21 cellular contexts compared by ENCODE assay signal in genomic region chr10:23174075-23174973, GRCh38. TPM values are rescaled to one million over a fixed set of nuclear protein-coding genes. Genes with fewer than 3 reads are reported as not detected.
A peak's percentile ranks its signal among the peaks of the same experiment; 100 is the strongest.
DNase-seq lines count a peak whose midpoint lies in the region; ATAC-seq lines count a peak whose summit lies in the region.
"Had no signal": no experiment of that assay in that cellular context is flagged by ENCODE, and none has a peak within 500 bp of the region (broad histone marks: within the 10 kb centered on the region; RNA-seq: fewer than 3 reads in every experiment).

No MANE protein-coding gene starts in this region.

- H3K4me3 Mint-ChIP-seq in activated T-cell treated with anti-CD3 and anti-CD28 coated beads, Interleukin-2, amount 50 U/mL, for 72 hours = peak overlapping the region; percentile 45 to 48
- no peak overlapping the region for H3K4me3 Mint-ChIP-seq in activated T-cell treated with anti-CD3 and anti-CD28 coated beads, Interleukin-2, amount 50 U/mL, for 24 hours
- H3K4me3 Mint-ChIP-seq in memory B cell = peak overlapping the region; percentile 39
- H3K4me3 Mint-ChIP-seq: activated naive CD4-positive, alpha-beta T cell treated with anti-CD3 and anti-CD28 coated beads, Interleukin-2, amount 10 ng/mL, durations not matched to agents 7 days and 5 days; CD4-positive, CD25-positive, alpha-beta regulatory T cell had no signal

- peaks cover 74% of the 10 kb centered on the region for H3K27me3 Mint-ChIP-seq in activated T-cell treated with anti-CD3 and anti-CD28 coated beads, Interleukin-2, amount 50 U/mL, for 72 hours (ENCODE audit: low read depth)
- peaks cover 85% of the 10 kb centered on the region for H3K27me3 Mint-ChIP-seq in activated T-cell treated with anti-CD3 and anti-CD28 coated beads, Interleukin-2, amount 50 U/mL, for 24 hours
- H3K27me3 Mint-ChIP-seq in memory B cell = peaks cover 31% of the 10 kb centered on the region

- no peaks in the 10 kb centered on the region for H3K9me3 Mint-ChIP-seq in activated T-cell treated with anti-CD3 and anti-CD28 coated beads, Interleukin-2, amount 50 U/mL, for 72 hours
- H3K9me3 Mint-ChIP-seq in activated T-cell treated with anti-CD3 and anti-CD28 coated beads, Interleukin-2, amount 50 U/mL, for 24 hours = no peaks in the 10 kb centered on the region
- no peaks in the 10 kb centered on the region for H3K9me3 Mint-ChIP-seq in memory B cell
- H3K9me3 Mint-ChIP-seq: activated naive CD4-positive, alpha-beta T cell treated with anti-CD3 and anti-CD28 coated beads, Interleukin-2, amount 10 ng/mL, durations not matched to agents 7 days and 5 days had no signal

- DNase-seq in activated T-cell treated with anti-CD3 and anti-CD28 coated beads, Interleukin-2, amount 50 U/mL, for 72 hours = no peak
- no peak for DNase-seq in activated T-cell treated with anti-CD3 and anti-CD28 coated beads, Interleukin-2, amount 50 U/mL, for 24 hours
- DNase-seq in ecto neural progenitor cell (ENCODE audit: low spot score) = peak; percentile 56
- no peak for DNase-seq in memory B cell (ENCODE audit: low spot score in 2 of 2)
- DNase-seq in stimulated activated CD4-positive, alpha-beta T cell treated with anti-CD3 and anti-CD28 coated beads, Interleukin-4, amount 100 ng/mL, for 1 hour = no peak
- DNase-seq in NCI-H1092 treated with DMSO at 0.1 percent for 48 hours (lab: John Stamatoyannopoulos, UW) = no peak
- DNase-seq: activated naive CD4-positive, alpha-beta T cell treated with anti-CD3 and anti-CD28 coated beads, Interleukin-2, amount 10 ng/mL, durations not matched to agents 7 days and 5 days; CD4-positive, CD25-positive, alpha-beta regulatory T cell; effector CD4-positive, alpha-beta T cell; KG1; NCI-H1105 treated with DMSO at 0.1 percent for 48 hours; NCI-H446; stimulated activated naive CD4-positive, alpha-beta T cell had no signal

- H3K9ac ChIP-seq in skeletal muscle tissue (ENCODE audit: low read depth in 1 of 3, low read length in 3 of 3) = no peak overlapping the region

- H3K9me3 ChIP-seq in skeletal muscle tissue (ENCODE audit: control insufficient read depth in 3 of 3, low read length in 3 of 3) = peaks cover 0 to 2% (median 0%) of the 10 kb centered on the region in 3 donors
- H3K9me3 ChIP-seq: A549 had no signal

- no peak overlapping the region for H3K27ac ChIP-seq in skeletal muscle tissue (ENCODE audit: low read depth, low read length)
- H3K27ac ChIP-seq: A549 had no signal

- H3K27me3 ChIP-seq in skeletal muscle tissue (ENCODE audit: control insufficient read depth in 3 of 3, insufficient read depth in 3 of 3, low read length in 3 of 3) = peaks cover 55 to 76% (median 58%) of the 10 kb centered on the region in 3 donors

- H3K27ac Mint-ChIP-seq in activated T-cell treated with anti-CD3 and anti-CD28 coated beads, Interleukin-2, amount 50 U/mL, for 72 hours = no peak overlapping the region
- no peak overlapping the region for H3K27ac Mint-ChIP-seq in activated T-cell treated with anti-CD3 and anti-CD28 coated beads, Interleukin-2, amount 50 U/mL, for 24 hours
- H3K27ac Mint-ChIP-seq in memory B cell = no peak overlapping the region
- H3K27ac Mint-ChIP-seq: activated naive CD4-positive, alpha-beta T cell treated with anti-CD3 and anti-CD28 coated beads, Interleukin-2, amount 10 ng/mL, durations not matched to agents 7 days and 5 days; CD4-positive, CD25-positive, alpha-beta regulatory T cell had no signal

- H3K36me3 ChIP-seq in skeletal muscle tissue (ENCODE audit: control insufficient read depth in 3 of 3, insufficient read depth in 3 of 3, low read length in 3 of 3) = no peaks in the 10 kb centered on the region

- H3K4me3 ChIP-seq in skeletal muscle tissue (ENCODE audit: low read length in 3 of 3) = peak overlapping the region in 2 of 3 donors; percentile 21 to 35
- H3K4me3 ChIP-seq: A549 had no signal

- H3K4me1 Mint-ChIP-seq in activated T-cell treated with anti-CD3 and anti-CD28 coated beads, Interleukin-2, amount 50 U/mL, for 72 hours (ENCODE audit: low read depth) = peaks cover 8% of the 10 kb centered on the region
- peaks cover 15% of the 10 kb centered on the region for H3K4me1 Mint-ChIP-seq in activated T-cell treated with anti-CD3 and anti-CD28 coated beads, Interleukin-2, amount 50 U/mL, for 24 hours (ENCODE audit: low read depth)
- H3K4me1 Mint-ChIP-seq in memory B cell = peaks cover 3% of the 10 kb centered on the region
- H3K4me1 Mint-ChIP-seq: activated naive CD4-positive, alpha-beta T cell treated with anti-CD3 and anti-CD28 coated beads, Interleukin-2, amount 10 ng/mL, durations not matched to agents 7 days and 5 days had no signal

- no peaks in the 10 kb centered on the region for H3K36me3 Mint-ChIP-seq in activated T-cell treated with anti-CD3 and anti-CD28 coated beads, Interleukin-2, amount 50 U/mL, for 72 hours (ENCODE audit: insufficient read depth in 2 of 2)
- no peaks in the 10 kb centered on the region for H3K36me3 Mint-ChIP-seq in activated T-cell treated with anti-CD3 and anti-CD28 coated beads, Interleukin-2, amount 50 U/mL, for 24 hours (ENCODE audit: low read depth)
- no peaks in the 10 kb centered on the region for H3K36me3 Mint-ChIP-seq in memory B cell
- H3K36me3 Mint-ChIP-seq: activated naive CD4-positive, alpha-beta T cell treated with anti-CD3 and anti-CD28 coated beads, Interleukin-2, amount 10 ng/mL, durations not matched to agents 7 days and 5 days; CD4-positive, CD25-positive, alpha-beta regulatory T cell had no signal

- peaks cover 0 to 4% (median 4%) of the 10 kb centered on the region in 3 donors for H3K4me1 ChIP-seq in skeletal muscle tissue (ENCODE audit: control insufficient read depth in 3 of 3, insufficient read depth in 3 of 3, low read length in 3 of 3)
- H3K4me1 ChIP-seq: A549 had no signal

- ATAC-seq in activated T-cell treated with anti-CD3 and anti-CD28 coated beads, Interleukin-2, amount 50 U/mL, for 72 hours (replicated peaks in 1 of 2) = no peak
- no peak for ATAC-seq in memory B cell (ENCODE audit: low read depth)
- no peak for ATAC-seq in HG02759 (IDR thresholded peaks at IDR 0.05; ENCODE audit: unreplicated experiment)
- ATAC-seq: A549; activated CD4-positive, CD25-positive, alpha-beta regulatory T cell treated with anti-CD3 and anti-CD28 coated beads, Interleukin-2, amount 50 U/mL, for 24 hours; HCT116 had no signal

RNA-seq across cellular contexts. Expression of gene PTF1A, which starts 17.8 kb away (rescaled TPM):
- not detected for total RNA-seq in activated T-cell treated with anti-CD3 and anti-CD28 coated beads, Interleukin-2, amount 50 U/mL, for 72 hours
- total RNA-seq in skeletal muscle tissue = not detected
- total RNA-seq: CD4-positive, CD25-positive, alpha-beta regulatory T cell; G401; mesenteric fat pad; T-helper 2 cell treated with Interferon-gamma antibody and Interleukin-4, amounts not matched to agents 100 ng/mL and 5 ng/mL, for 36 hours had no signal
